ENCODE assay signal across 1 cellular context in the genomic region with DNA sequence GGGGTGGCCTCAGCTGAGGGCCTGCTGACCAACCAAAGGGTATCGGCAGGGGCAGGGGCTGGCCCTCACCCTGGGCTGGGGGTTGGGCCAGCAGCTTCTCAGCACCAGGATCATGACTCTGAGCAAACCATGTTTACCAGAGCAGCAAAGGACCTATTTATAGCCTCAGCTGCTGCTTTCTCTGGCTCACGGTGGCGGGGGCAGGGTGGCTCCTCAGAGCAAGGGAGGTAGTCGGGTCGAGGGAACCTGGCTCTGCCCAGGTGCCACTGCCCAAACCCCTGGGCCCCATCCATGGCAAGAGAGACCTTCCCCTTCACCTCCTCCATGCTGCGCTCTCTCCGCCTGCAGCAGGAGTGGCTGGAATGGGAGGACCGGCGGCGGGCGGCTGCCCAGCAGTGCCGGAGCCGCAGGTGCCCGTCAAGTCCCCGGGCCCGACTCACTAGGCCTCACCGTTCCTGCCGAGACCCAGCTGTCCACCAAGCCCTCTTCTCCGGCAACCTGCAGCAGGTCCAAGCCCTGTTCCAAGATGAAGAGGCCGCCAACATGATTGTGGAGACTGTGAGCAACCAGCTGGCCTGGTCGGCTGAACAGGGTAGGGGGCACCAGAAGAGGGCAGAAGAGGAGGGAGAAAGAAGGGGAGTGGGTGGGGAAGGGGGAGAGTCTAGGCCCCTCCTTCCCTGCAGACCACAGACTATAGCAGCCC.
TF ChIP-seq lines count a peak whose summit lies in the region.

ASB16 (plus strand) TSS at position 206 of the 703 bp plus-strand sequence; CDS start at position 292, 86 bp downstream.

TF ChIP-seq in SK-N-SH, 30 proteins besides CTCF, POLR2A, EP300 and RAD21:
- TF ChIP-seq, protein P1, sequence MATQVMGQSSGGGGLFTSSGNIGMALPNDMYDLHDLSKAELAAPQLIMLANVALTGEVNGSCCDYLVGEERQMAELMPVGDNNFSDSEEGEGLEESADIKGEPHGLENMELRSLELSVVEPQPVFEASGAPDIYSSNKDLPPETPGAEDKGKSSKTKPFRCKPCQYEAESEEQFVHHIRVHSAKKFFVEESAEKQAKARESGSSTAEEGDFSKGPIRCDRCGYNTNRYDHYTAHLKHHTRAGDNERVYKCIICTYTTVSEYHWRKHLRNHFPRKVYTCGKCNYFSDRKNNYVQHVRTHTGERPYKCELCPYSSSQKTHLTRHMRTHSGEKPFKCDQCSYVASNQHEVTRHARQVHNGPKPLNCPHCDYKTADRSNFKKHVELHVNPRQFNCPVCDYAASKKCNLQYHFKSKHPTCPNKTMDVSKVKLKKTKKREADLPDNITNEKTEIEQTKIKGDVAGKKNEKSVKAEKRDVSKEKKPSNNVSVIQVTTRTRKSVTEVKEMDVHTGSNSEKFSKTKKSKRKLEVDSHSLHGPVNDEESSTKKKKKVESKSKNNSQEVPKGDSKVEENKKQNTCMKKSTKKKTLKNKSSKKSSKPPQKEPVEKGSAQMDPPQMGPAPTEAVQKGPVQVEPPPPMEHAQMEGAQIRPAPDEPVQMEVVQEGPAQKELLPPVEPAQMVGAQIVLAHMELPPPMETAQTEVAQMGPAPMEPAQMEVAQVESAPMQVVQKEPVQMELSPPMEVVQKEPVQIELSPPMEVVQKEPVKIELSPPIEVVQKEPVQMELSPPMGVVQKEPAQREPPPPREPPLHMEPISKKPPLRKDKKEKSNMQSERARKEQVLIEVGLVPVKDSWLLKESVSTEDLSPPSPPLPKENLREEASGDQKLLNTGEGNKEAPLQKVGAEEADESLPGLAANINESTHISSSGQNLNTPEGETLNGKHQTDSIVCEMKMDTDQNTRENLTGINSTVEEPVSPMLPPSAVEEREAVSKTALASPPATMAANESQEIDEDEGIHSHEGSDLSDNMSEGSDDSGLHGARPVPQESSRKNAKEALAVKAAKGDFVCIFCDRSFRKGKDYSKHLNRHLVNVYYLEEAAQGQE (IDR thresholded peaks at IDR 0.05; ENCODE audit: low read depth, low read length): no peak
- no peak for TF ChIP-seq GABPA (IDR thresholded peaks at IDR 0.05; ENCODE audit: low read depth)
- TF ChIP-seq RFX5 (IDR thresholded peaks at IDR 0.05; ENCODE audit: low read length): no peak
- TF ChIP-seq YY1 (IDR thresholded peaks at IDR 0.05; ENCODE audit: low read depth): no peak
- no peak for TF ChIP-seq NRF1 (IDR thresholded peaks at IDR 0.05; ENCODE audit: low read depth, low read length)
- no peak for TF ChIP-seq NFIC (IDR thresholded peaks at IDR 0.05; ENCODE audit: borderline replicate concordance)
- no peak for TF ChIP-seq MEF2A (IDR thresholded peaks at IDR 0.05; ENCODE audit: borderline replicate concordance, low read depth)
- TF ChIP-seq FOSL2 (IDR thresholded peaks at IDR 0.05; ENCODE audit: borderline replicate concordance, low read depth): no peak
- TF ChIP-seq TEAD4 (IDR thresholded peaks at IDR 0.05; ENCODE audit: borderline replicate concordance, insufficient read depth): no peak
- no peak for TF ChIP-seq USF1 (IDR thresholded peaks at IDR 0.05; ENCODE audit: borderline replicate concordance, low read depth)
- no peak for TF ChIP-seq ZBTB33 (IDR thresholded peaks at IDR 0.05; ENCODE audit: borderline replicate concordance, low read depth)
- TF ChIP-seq RCOR1 (IDR thresholded peaks at IDR 0.05; ENCODE audit: low read length): no peak
- TF ChIP-seq MAX (IDR thresholded peaks at IDR 0.05; ENCODE audit: low read depth): no peak
